9 cellular contexts compared by ENCODE assay signal in genomic region chr2:11582526-11583202, GRCh38. TPM values are rescaled to one million over a fixed set of nuclear protein-coding genes. Genes with fewer than 3 reads are reported as not detected.
DNase-seq lines count a peak whose midpoint lies in the region; ATAC-seq and TF ChIP-seq lines count a peak whose summit lies in the region.
"Had no signal": no experiment of that assay in that cellular context is flagged by ENCODE, and none has a peak within 500 bp of the region (broad histone marks: within the 10 kb centered on the region; RNA-seq: fewer than 3 reads in every experiment).

No MANE protein-coding gene starts in this region.

- H3K36me3 ChIP-seq in ascending aorta (no peaks in the 10 kb centered on the region), skeletal muscle tissue (ENCODE audit: control insufficient read depth in 3 of 3, insufficient read depth in 3 of 3, low read length in 3 of 3) (peaks cover 0 to 2% (median 0%) of the 10 kb centered on the region in 3 donors)

- H3K4me1 ChIP-seq in ascending aorta (no peaks in the 10 kb centered on the region), skeletal muscle tissue (ENCODE audit: control insufficient read depth in 3 of 3, insufficient read depth in 3 of 3, low read length in 3 of 3) (peaks cover 3 to 15% (median 13%) of the 10 kb centered on the region in 3 donors)

- peak in 2 of 3 experiments; percentile 25 to 55 for TF ChIP-seq CTCF in ascending aorta (IDR thresholded peaks at IDR 0.05)

- H3K27me3 ChIP-seq in ascending aorta (no peaks in the 10 kb centered on the region), skeletal muscle tissue (ENCODE audit: control insufficient read depth in 3 of 3, insufficient read depth in 3 of 3, low read length in 3 of 3) (peaks cover 0 to 3% (median 0%) of the 10 kb centered on the region in 3 donors)

- no peak for ATAC-seq in GM18498 (IDR thresholded peaks at IDR 0.05; ENCODE audit: unreplicated experiment)

- H3K27ac ChIP-seq in ascending aorta, result no peak overlapping the region
- no peak overlapping the region for H3K27ac ChIP-seq in skeletal muscle tissue (ENCODE audit: low read depth, low read length)

- peak; percentile 50 for DNase-seq in SIG-M5 treated with dmso at 0.1 percent for 504 hours (lab: John Stamatoyannopoulos, UW; ENCODE audit: unreplicated experiment)
- no peak for DNase-seq in SIG-M5 (lab: John Stamatoyannopoulos, UW)
- DNase-seq in NCI-H1105 treated with DMSO at 0.1 percent for 48 hours (lab: John Stamatoyannopoulos, UW), result peak; percentile 32
- DNase-seq in T follicular helper cell (ENCODE audit: low read depth), result peak; percentile 38
- DNase-seq in ascending aorta (ENCODE audit: low spot score in 2 of 2), result no peak
- DNase-seq in hypothalamus (lab: John Stamatoyannopoulos, UW), result peak in 40 of 51 donors; percentile 4 to 73 (median 35)

- H3K4me3 ChIP-seq in ascending aorta (no peak overlapping the region), skeletal muscle tissue (ENCODE audit: low read length in 3 of 3) (peak overlapping the region in 2 of 3 donors; percentile 6 to 45)
- H3K4me3 ChIP-seq: skin epidermis had no signal

- intact Hi-C loops in ascending aorta (cut with DNase I), result loop anchor here (5.0 kb wide), 1 partner anchor 105 kb away; no protein-coding TSS in a partner anchor

- H3K9ac ChIP-seq in skeletal muscle tissue (ENCODE audit: low read depth in 1 of 3, low read length in 3 of 3), result peak overlapping the region in 2 of 3 donors; percentile 10 to 54

- no peaks in the 10 kb centered on the region for H3K9me3 ChIP-seq in ascending aorta
- H3K9me3 ChIP-seq in skeletal muscle tissue (ENCODE audit: control insufficient read depth in 3 of 3, low read length in 3 of 3), result no peaks in the 10 kb centered on the region

RNA-seq across cellular contexts. Expression of gene GREB1, which starts 48.8 kb away (rescaled TPM):
- total RNA-seq in ascending aorta (5.9 TPM), skeletal muscle tissue (6.8 TPM)

Comparison
In these comparisons a context has a peak if more than half of its experiments do, and no peak if none do; other contexts are left out.
1. DNase-seq: peak in SIG-M5 treated with dmso at 0.1 percent for 504 hours (single experiment), NCI-H1105 treated with DMSO at 0.1 percent for 48 hours (single experiment), T follicular helper cell (single experiment) and hypothalamus (40 of 51); none in SIG-M5 (single experiment) and ascending aorta (0 of 2).
2. H3K4me3 ChIP-seq: peak in skeletal muscle tissue (2 of 3); none in ascending aorta (0 of 2).